Comparison of ENCODE assay signal across 20 cellular contexts in genomic region chr4:34258176-34258575, GRCh38.
DNase-seq lines count a peak whose midpoint lies in the region; ATAC-seq and TF ChIP-seq lines count a peak whose summit lies in the region.
"Had no signal": no experiment of that assay in that cellular context is flagged by ENCODE, and none has a peak within 500 bp of the region (broad histone marks: within the 10 kb centered on the region; RNA-seq: fewer than 3 reads in every experiment).

No MANE protein-coding gene starts in this region.

- peak; percentile 56 for DNase-seq in LHCN-M2 (ENCODE audit: low read depth)
- peak; percentile 31 to 42 for DNase-seq in cardiac fibroblast (ENCODE audit: low read depth in 2 of 2)
- peak; percentile 13 for DNase-seq in kidney tubule cell (ENCODE audit: low spot score)
- no peak for DNase-seq in CD1c-positive myeloid dendritic cell (ENCODE audit: extremely low spot score)
- DNase-seq in retina: no peak
- no peak for DNase-seq in C1 segment of cervical spinal cord (lab: John Stamatoyannopoulos, UW)
- DNase-seq: ACHN; CD8-positive, alpha-beta memory T cell; GF-D8; Kasumi-1; NCI-H1092 treated with DMSO at 0.1 percent for 48 hours; NCI-H1436 treated with DMSO at 0.1 percent for 48 hours; NCI-H1930; NCI-H226; NCI-H524 treated with DMSO at 0.1 percent for 48 hours; NCI-H82; Peyer's patch; SJCRH30 had no signal

- no peak for TF ChIP-seq CTCF in cardiac fibroblast (IDR thresholded peaks at IDR 0.05; ENCODE audit: low read depth, low read length)

- no peak for ATAC-seq in HG03442 (IDR thresholded peaks at IDR 0.05; ENCODE audit: unreplicated experiment)

- no peak overlapping the region for H3K4me3 ChIP-seq in cardiac fibroblast (replicated peaks in 1 of 2; ENCODE audit: low read depth in 2 of 2, low read length in 2 of 2)
- H3K4me3 ChIP-seq: BLaER1, Peyer's patch, SJCRH30 had no signal

Comparison
In these comparisons a context has a peak if more than half of its experiments do, and no peak if none do; other contexts are left out.
1. DNase-seq: peak in LHCN-M2 (single experiment), cardiac fibroblast (2 of 2) and kidney tubule cell (single experiment); none in CD1c-positive myeloid dendritic cell (single experiment), retina (single experiment) and C1 segment of cervical spinal cord (0 of 14).